19 cellular contexts compared by ENCODE assay signal in genomic region chr9:120403543-120403856, GRCh38.
DNase-seq lines count a peak whose midpoint lies in the region; ATAC-seq and TF ChIP-seq lines count a peak whose summit lies in the region.
"Had no signal": no experiment of that assay in that cellular context is flagged by ENCODE, and none has a peak within 500 bp of the region (broad histone marks: within the 10 kb centered on the region; RNA-seq: fewer than 3 reads in every experiment).

No MANE protein-coding gene starts in this region.

- H3K4me1 ChIP-seq in lower lobe of right lung: no peaks in the 10 kb centered on the region

- no peak for TF ChIP-seq CTCF in lower lobe of right lung (IDR thresholded peaks at IDR 0.05)

- intact Hi-C loops in activated CD4-positive, alpha-beta memory T cell treated with anti-CD3 and anti-CD28 coated beads for 36 hours (cut with micrococcal nuclease): no loop called here
- intact Hi-C loops in lower lobe of right lung (cut with DNase I): no loop called here

- ATAC-seq in lower lobe of right lung (peak in 1 of 2 donors; percentile 44), HG03469 (IDR thresholded peaks at IDR 0.05; ENCODE audit: unreplicated experiment) (no peak), GM21825 (IDR thresholded peaks at IDR 0.05; ENCODE audit: unreplicated experiment) (no peak)

- H3K27me3 ChIP-seq in lower lobe of right lung (ENCODE audit: low read depth): no peaks in the 10 kb centered on the region
- H3K27me3 ChIP-seq: heart right ventricle had no signal

- POLR2A ChIA-PET in activated CD4-positive, alpha-beta T cell treated with anti-CD3 and anti-CD28 coated beads, Interleukin-2, amount 10 ng/mL, durations not matched to agents 7 days and 5 days (lab: Charles Lee): no interaction called here
- POLR2A ChIA-PET in activated CD4-positive, alpha-beta memory T cell treated with anti-CD3 and anti-CD28 coated beads for 36 hours (lab: Charles Lee): no interaction called here

- no peaks in the 10 kb centered on the region for H3K9me3 Mint-ChIP-seq in activated CD4-positive, alpha-beta T cell treated with anti-CD3 and anti-CD28 coated beads, Interleukin-2, amount 10 ng/mL, durations not matched to agents 7 days and 5 days
- no peaks in the 10 kb centered on the region for H3K9me3 Mint-ChIP-seq in activated CD4-positive, alpha-beta memory T cell treated with anti-CD3 and anti-CD28 coated beads for 36 hours
- H3K9me3 Mint-ChIP-seq in stimulated activated naive CD8-positive, alpha-beta T cell treated with anti-CD3 and anti-CD28 coated beads, Interleukin-15, Interleukin-2, amounts not matched to agents 100 ng/mL and 50 ng/mL, for 24 hours: no peaks in the 10 kb centered on the region
- H3K9me3 Mint-ChIP-seq: central memory CD8-positive, alpha-beta T cell; nephron had no signal

- H3K27me3 Mint-ChIP-seq in activated CD4-positive, alpha-beta T cell treated with anti-CD3 and anti-CD28 coated beads, Interleukin-2, amount 10 ng/mL, durations not matched to agents 7 days and 5 days: no peaks in the 10 kb centered on the region
- H3K27me3 Mint-ChIP-seq in activated CD4-positive, alpha-beta memory T cell treated with anti-CD3 and anti-CD28 coated beads for 36 hours: no peaks in the 10 kb centered on the region
- H3K27me3 Mint-ChIP-seq in stimulated activated naive CD8-positive, alpha-beta T cell treated with anti-CD3 and anti-CD28 coated beads, Interleukin-15, Interleukin-2, amounts not matched to agents 100 ng/mL and 50 ng/mL, for 24 hours: no peaks in the 10 kb centered on the region
- H3K27me3 Mint-ChIP-seq: activated naive CD8-positive, alpha-beta T cell; central memory CD8-positive, alpha-beta T cell had no signal

- H3K4me3 ChIP-seq in lower lobe of right lung: no peak overlapping the region
- H3K4me3 ChIP-seq: heart right ventricle had no signal

- H3K4me3 Mint-ChIP-seq in activated CD4-positive, alpha-beta T cell treated with anti-CD3 and anti-CD28 coated beads, Interleukin-2, amount 10 ng/mL, durations not matched to agents 7 days and 5 days: no peak overlapping the region
- H3K4me3 Mint-ChIP-seq in activated CD4-positive, alpha-beta memory T cell treated with anti-CD3 and anti-CD28 coated beads for 36 hours: no peak overlapping the region
- H3K4me3 Mint-ChIP-seq in stimulated activated naive CD8-positive, alpha-beta T cell treated with anti-CD3 and anti-CD28 coated beads, Interleukin-15, Interleukin-2, amounts not matched to agents 100 ng/mL and 50 ng/mL, for 24 hours: no peak overlapping the region
- H3K4me3 Mint-ChIP-seq: activated naive CD8-positive, alpha-beta T cell; central memory CD8-positive, alpha-beta T cell; nephron had no signal

- no peaks in the 10 kb centered on the region for H3K9me3 ChIP-seq in lower lobe of right lung
- H3K9me3 ChIP-seq: heart right ventricle had no signal

- peaks cover 48% of the 10 kb centered on the region for H3K36me3 Mint-ChIP-seq in activated CD4-positive, alpha-beta T cell treated with anti-CD3 and anti-CD28 coated beads, Interleukin-2, amount 10 ng/mL, durations not matched to agents 7 days and 5 days (ENCODE audit: low read depth)
- peaks cover 54% of the 10 kb centered on the region for H3K36me3 Mint-ChIP-seq in activated CD4-positive, alpha-beta memory T cell treated with anti-CD3 and anti-CD28 coated beads for 36 hours
- H3K36me3 Mint-ChIP-seq in stimulated activated naive CD8-positive, alpha-beta T cell treated with anti-CD3 and anti-CD28 coated beads, Interleukin-15, Interleukin-2, amounts not matched to agents 100 ng/mL and 50 ng/mL, for 24 hours (ENCODE audit: low read depth): peaks cover 70% of the 10 kb centered on the region

- peak overlapping the region; percentile 14 for H3K27ac Mint-ChIP-seq in activated CD4-positive, alpha-beta T cell treated with anti-CD3 and anti-CD28 coated beads, Interleukin-2, amount 10 ng/mL, durations not matched to agents 7 days and 5 days
- H3K27ac Mint-ChIP-seq in activated CD4-positive, alpha-beta memory T cell treated with anti-CD3 and anti-CD28 coated beads for 36 hours: peak overlapping the region; percentile 5
- H3K27ac Mint-ChIP-seq in stimulated activated naive CD8-positive, alpha-beta T cell treated with anti-CD3 and anti-CD28 coated beads, Interleukin-15, Interleukin-2, amounts not matched to agents 100 ng/mL and 50 ng/mL, for 24 hours: peak overlapping the region; percentile 62
- H3K27ac Mint-ChIP-seq: nephron had no signal

- peaks cover 5% of the 10 kb centered on the region for H3K4me1 Mint-ChIP-seq in activated CD4-positive, alpha-beta T cell treated with anti-CD3 and anti-CD28 coated beads, Interleukin-2, amount 10 ng/mL, durations not matched to agents 7 days and 5 days
- H3K4me1 Mint-ChIP-seq in activated CD4-positive, alpha-beta memory T cell treated with anti-CD3 and anti-CD28 coated beads for 36 hours (ENCODE audit: low read depth): peaks cover 13% of the 10 kb centered on the region
- peaks cover 16% of the 10 kb centered on the region for H3K4me1 Mint-ChIP-seq in stimulated activated naive CD8-positive, alpha-beta T cell treated with anti-CD3 and anti-CD28 coated beads, Interleukin-15, Interleukin-2, amounts not matched to agents 100 ng/mL and 50 ng/mL, for 24 hours (ENCODE audit: low read depth)
- H3K4me1 Mint-ChIP-seq: central memory CD8-positive, alpha-beta T cell; nephron had no signal

- DNase-seq in activated CD4-positive, alpha-beta T cell treated with anti-CD3 and anti-CD28 coated beads, Interleukin-2, amount 10 ng/mL, durations not matched to agents 7 days and 5 days: no peak
- DNase-seq in activated CD4-positive, alpha-beta T cell treated with anti-CD3 and anti-CD28 coated beads for 1 hour: no peak
- no peak for DNase-seq in activated CD4-positive, alpha-beta memory T cell treated with anti-CD3 and anti-CD28 coated beads for 36 hours
- no peak for DNase-seq in lower lobe of right lung
- no peak for DNase-seq in NCI-H1694 (lab: John Stamatoyannopoulos, UW)
- DNase-seq: activated CD8-positive, alpha-beta memory T cell treated with anti-CD3 and anti-CD28 coated beads for 24 hours; DMS 273 treated with DMSO at 0.1 percent for 48 hours; heart right ventricle; left cardiac atrium; NCI-H1092; NCI-H446 treated with DMSO at 0.1 percent for 48 hours; RPMI8226; small intestine had no signal

- H3K36me3 ChIP-seq in lower lobe of right lung: peaks cover 97% of the 10 kb centered on the region

- CTCF ChIA-PET in activated CD4-positive, alpha-beta T cell treated with anti-CD3 and anti-CD28 coated beads, Interleukin-2, amount 10 ng/mL, durations not matched to agents 7 days and 5 days (lab: Charles Lee): no interaction called here
- CTCF ChIA-PET in activated CD4-positive, alpha-beta memory T cell treated with anti-CD3 and anti-CD28 coated beads for 36 hours (lab: Charles Lee): no interaction called here

- H3K27ac ChIP-seq in lower lobe of right lung: peak overlapping the region; percentile 31

Comparison
In these comparisons a context has a peak if more than half of its experiments do, and no peak if none do; other contexts are left out.
1. H3K27ac Mint-ChIP-seq: peak in every context shown above with its lines; median percentile 62 in stimulated activated naive CD8-positive, alpha-beta T cell treated with anti-CD3 and anti-CD28 coated beads, Interleukin-15, Interleukin-2, amounts not matched to agents 100 ng/mL and 50 ng/mL, for 24 hours; 14 in activated CD4-positive, alpha-beta T cell treated with anti-CD3 and anti-CD28 coated beads, Interleukin-2, amount 10 ng/mL, durations not matched to agents 7 days and 5 days; 5 in activated CD4-positive, alpha-beta memory T cell treated with anti-CD3 and anti-CD28 coated beads for 36 hours.